In the genomic region with DNA sequence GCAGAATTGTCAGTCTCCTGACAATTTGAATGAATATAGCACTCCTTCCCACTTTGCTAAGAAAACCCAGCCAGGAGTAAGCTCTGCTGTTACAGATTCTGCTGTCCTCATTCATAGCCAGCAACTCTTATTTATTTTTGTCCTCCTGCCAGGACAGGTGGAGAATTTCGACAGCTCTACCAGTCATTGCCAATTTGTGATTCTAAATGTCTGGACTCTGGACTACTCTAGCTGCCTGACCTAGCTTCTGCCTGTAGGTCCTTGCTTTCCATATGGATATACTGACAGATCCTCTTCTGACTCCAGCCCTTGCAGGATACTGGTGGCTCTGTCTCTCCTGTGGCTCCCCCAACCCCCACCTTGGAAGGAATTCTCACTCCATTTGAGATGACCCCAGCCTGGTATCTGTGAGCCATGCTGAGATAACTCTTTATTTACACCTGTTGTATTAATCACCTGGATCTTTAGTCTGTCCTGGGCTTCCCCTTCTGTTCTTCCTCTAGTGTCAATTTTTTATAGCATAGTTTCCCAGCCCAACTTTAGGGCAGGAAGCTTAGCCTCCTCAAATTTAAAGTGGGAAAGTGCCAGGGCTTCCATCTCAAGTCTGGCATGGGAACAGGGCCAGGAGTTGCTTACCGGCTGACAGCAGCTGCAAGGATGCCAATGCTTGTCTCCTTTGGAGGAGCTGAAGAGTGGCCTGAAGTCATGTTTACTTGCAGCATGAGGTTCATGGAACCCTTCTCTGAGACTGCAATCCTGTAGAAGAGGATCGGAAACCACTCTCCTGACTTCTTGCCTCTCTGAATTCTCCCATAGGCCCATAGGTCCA, we compare ENCODE assay signal across 18 cellular contexts. TPM values are rescaled to one million over a fixed set of nuclear protein-coding genes. Genes with fewer than 3 reads are reported as not detected.
A peak's percentile ranks its signal among the peaks of the same experiment; 100 is the strongest.
DNase-seq lines count a peak whose midpoint lies in the region; ATAC-seq and TF ChIP-seq lines count a peak whose summit lies in the region.
"Had no signal": no experiment of that assay in that cellular context is flagged by ENCODE, and none has a peak within 500 bp of the region (broad histone marks: within the 10 kb centered on the region; RNA-seq: fewer than 3 reads in every experiment).

No MANE protein-coding gene starts in this region.

- H3K9me3 ChIP-seq in cardiac muscle cell (ENCODE audit: low read depth) (no peaks in the 10 kb centered on the region), right cardiac atrium (ENCODE audit: control insufficient read depth, low read length) (no peaks in the 10 kb centered on the region), body of pancreas (no peaks in the 10 kb centered on the region), osteoblast (ENCODE audit: low read depth, low read length) (no peaks in the 10 kb centered on the region), H9 (ENCODE audit: control insufficient read depth, low read depth, low read length) (no peaks in the 10 kb centered on the region)
- H3K9me3 ChIP-seq: SJCRH30 had no signal

- no peak overlapping the region for H4K8ac ChIP-seq in H9 (replicated peaks; ENCODE audit: insufficient read length, low read depth, low read length)

- H3K36me3 Mint-ChIP-seq in H9 (ENCODE audit: insufficient read depth in 1 of 3, low read depth in 3 of 3) = no peaks in the 10 kb centered on the region
- H3K36me3 Mint-ChIP-seq: CD14-positive monocyte had no signal

- H3K4me3 ChIP-seq in cardiac muscle cell (no peak overlapping the region), right cardiac atrium (ENCODE audit: low read length) (no peak overlapping the region), body of pancreas (no peak overlapping the region), osteoblast (ENCODE audit: insufficient read depth, low read length) (no peak overlapping the region)
- H3K4me3 ChIP-seq: SJCRH30 had no signal

- no peak overlapping the region for H3K23ac ChIP-seq in H9 (ENCODE audit: insufficient read length, low read depth, low read length)

- no peaks in the 10 kb centered on the region for H3K27me3 ChIP-seq in cardiac muscle cell
- H3K27me3 ChIP-seq in right cardiac atrium (ENCODE audit: control insufficient read depth, insufficient read depth) = no peaks in the 10 kb centered on the region
- no peaks in the 10 kb centered on the region for H3K27me3 ChIP-seq in body of pancreas
- H3K27me3 ChIP-seq in osteoblast (ENCODE audit: insufficient read depth, low read length) = no peaks in the 10 kb centered on the region
- no peaks in the 10 kb centered on the region for H3K27me3 ChIP-seq in H9 (ENCODE audit: insufficient read depth, low read length)
- H3K27me3 ChIP-seq: SJCRH30 had no signal

- peaks cover 22% of the 10 kb centered on the region for H3K4me1 ChIP-seq in cardiac muscle cell (ENCODE audit: low read depth)
- peaks cover 5% of the 10 kb centered on the region for H3K4me1 ChIP-seq in right cardiac atrium (ENCODE audit: control insufficient read depth, insufficient read depth, low read length)
- peaks cover 51% of the 10 kb centered on the region for H3K4me1 ChIP-seq in body of pancreas
- no peaks in the 10 kb centered on the region for H3K4me1 ChIP-seq in osteoblast (ENCODE audit: insufficient read depth, low read length)
- H3K4me1 ChIP-seq in H9 (ENCODE audit: insufficient read depth, low read length) = no peaks in the 10 kb centered on the region; the same call in 1 of the 2 replicates
- H3K4me1 ChIP-seq: SJCRH30 had no signal

- no peak overlapping the region for H2BK5ac ChIP-seq in H9 (ENCODE audit: insufficient read length, low read length)

- H3K14ac ChIP-seq in H9 (ENCODE audit: insufficient read depth, low read length) = no peak overlapping the region

- ATAC-seq in right cardiac atrium (no peak), body of pancreas (peak; percentile 89), HG03025 (IDR thresholded peaks at IDR 0.05; ENCODE audit: low FRiP score, unreplicated experiment) (no peak)

- WGBS in right cardiac atrium = 63% methylated on average over 3 of the region's 3 CpGs
- 45 to 46% methylated on average over 3 of the region's 3 CpGs for WGBS in body of pancreas, 2 donors
- no CpG with 5 or more reads among the region's 3 CpGs for WGBS in H9 (ENCODE audit: extremely low coverage, insufficient read length, low lambda C conversion rate)

- DNase-seq in cardiac muscle cell (ENCODE audit: low read depth in 1 of 2, low spot score in 1 of 2) (no peak), right cardiac atrium (no peak), body of pancreas (peak; percentile 40 to 69 (median 62)), osteoblast (ENCODE audit: insufficient read length, low spot score, missing footprints) (peak; percentile 58), H9 (no peak), HuH-7.5 (ENCODE audit: low spot score) (no peak), iPS-NIHi11 (ENCODE audit: low spot score) (no peak)
- DNase-seq: DND-41, GF-D8, MV-4-11, NCI-H1417 treated with DMSO at 0.1 percent for 48 hours, NCI-H2029 treated with DMSO at 0.1 percent for 48 hours, NCI-H524 treated with DMSO at 0.1 percent for 48 hours, SJCRH30 had no signal

- H3K9me3 Mint-ChIP-seq in H9 = no peaks in the 10 kb centered on the region
- H3K9me3 Mint-ChIP-seq: CD14-positive monocyte had no signal

- no peak overlapping the region for H2BK15ac ChIP-seq in H9 (ENCODE audit: low read depth, low read length)

- no peak overlapping the region for H2AK5ac ChIP-seq in H9 (ENCODE audit: insufficient read length, low read length)

- H3K23me2 ChIP-seq in H9 (ENCODE audit: insufficient read length, low read depth, low read length, poor library complexity, severe bottlenecking) = no peaks in the 10 kb centered on the region

- intact Hi-C loops in right cardiac atrium (cut with DNase I) = no loop called here
- intact Hi-C loops in body of pancreas (cut with DNase I) = loop anchor here (5.0 kb wide), 1 partner anchor 36 kb away; no protein-coding TSS in a partner anchor

- no peak overlapping the region for H3T11ph ChIP-seq in H9 (ENCODE audit: low read length)

- no peaks in the 10 kb centered on the region for H3K27me3 Mint-ChIP-seq in H9 (ENCODE audit: low read depth)

- H3K9ac ChIP-seq in H9 (ENCODE audit: extremely low read depth, insufficient read length, low read length) = no peak overlapping the region

- H2BK20ac ChIP-seq in H9 (ENCODE audit: low read depth, low read length, poor library complexity, severe bottlenecking) = no peak overlapping the region

- H3K4ac ChIP-seq in H9 (ENCODE audit: low read depth, low read length) = no peak overlapping the region

- TF ChIP-seq CTCF in cardiac muscle cell (IDR thresholded peaks at IDR 0.05; ENCODE audit: low read depth, low read length) = no peak
- peak in 4 of 7 experiments; percentile 21 to 31 (median 22) for TF ChIP-seq CTCF in body of pancreas (IDR thresholded peaks at IDR 0.05)
- no peak for TF ChIP-seq CTCF in osteoblast (IDR thresholded peaks at IDR 0.05; ENCODE audit: extremely low read depth, low read depth, low read length)
- TF ChIP-seq CTCF in H9 (conservative IDR thresholded peaks at IDR 0.05) = no peak

- no peaks in the 10 kb centered on the region for H3K36me3 ChIP-seq in cardiac muscle cell
- no peaks in the 10 kb centered on the region for H3K36me3 ChIP-seq in body of pancreas (replicated peaks in 1 of 2; ENCODE audit: insufficient read depth in 1 of 2, low read depth in 2 of 2)
- H3K36me3 ChIP-seq in osteoblast (ENCODE audit: insufficient read depth, low read length) = no peaks in the 10 kb centered on the region
- H3K36me3 ChIP-seq: SJCRH30 had no signal

- H3K27ac ChIP-seq in cardiac muscle cell (peak overlapping the region; percentile 38), right cardiac atrium (ENCODE audit: low read length) (no peak overlapping the region), body of pancreas (peak overlapping the region in 3 of 4 donors; percentile 32 to 63 (median 50)), osteoblast (ENCODE audit: low read depth, low read length) (no peak overlapping the region), H9 (ENCODE audit: insufficient read length, low read depth, low read length) (no peak overlapping the region)
- H3K27ac ChIP-seq: RWPE1, SJCRH30 had no signal

- H3K27ac Mint-ChIP-seq in H9 = peak overlapping the region in 1 of 3 experiments; percentile 40; a peak in 1 of 7 replicates
- H3K27ac Mint-ChIP-seq: CD14-positive monocyte had no signal

- no peak for TF ChIP-seq POLR2A in body of pancreas (IDR thresholded peaks at IDR 0.05)

- H3K4me3 Mint-ChIP-seq in H9 = no peak overlapping the region
- H3K4me3 Mint-ChIP-seq: CD14-positive monocyte had no signal

- H4K5ac ChIP-seq in H9 (ENCODE audit: insufficient read length, low read depth, low read length) = no peak overlapping the region

- H3K79me2 ChIP-seq in osteoblast (ENCODE audit: insufficient read depth, low read length) (no peaks in the 10 kb centered on the region), H9 (ENCODE audit: insufficient read depth, low read length) (no peaks in the 10 kb centered on the region)

- no peak overlapping the region for H3K56ac ChIP-seq in H9 (ENCODE audit: insufficient read length, low read depth, low read length)

- H2BK12ac ChIP-seq in H9 (ENCODE audit: insufficient read length, low read depth, low read length) = no peak overlapping the region

- peaks cover 6 to 8% of the 10 kb centered on the region in 2 experiments for H3K4me1 Mint-ChIP-seq in H9
- H3K4me1 Mint-ChIP-seq: CD14-positive monocyte had no signal

- H4K91ac ChIP-seq in H9 (ENCODE audit: insufficient read length, low read depth, low read length) = no peak overlapping the region

- H3K18ac ChIP-seq in H9 (ENCODE audit: insufficient read length, low read depth, low read length) = no peak overlapping the region

- H4K20me1 ChIP-seq in osteoblast (ENCODE audit: insufficient read depth, low read length) (peaks cover 5% of the 10 kb centered on the region), H9 (ENCODE audit: control insufficient read depth, insufficient read depth, insufficient read length) (no peaks in the 10 kb centered on the region)

- no peak overlapping the region for H2AFZ ChIP-seq in osteoblast (ENCODE audit: low read length)
- no peak overlapping the region for H2AFZ ChIP-seq in H9 (ENCODE audit: low read length)

- no peaks in the 10 kb centered on the region for H3K79me1 ChIP-seq in H9 (ENCODE audit: insufficient read depth, low read depth, low read length, poor library complexity, severe bottlenecking)

- H3K4me2 ChIP-seq in osteoblast (ENCODE audit: insufficient read depth, low read length) (no peak overlapping the region), H9 (ENCODE audit: insufficient read depth, insufficient read length, low read length) (no peak overlapping the region)

- no peak overlapping the region for H2BK120ac ChIP-seq in H9 (ENCODE audit: low read depth, low read length, poor library complexity, severe bottlenecking)

RNA-seq across cellular contexts. Expression of gene PM20D1, which starts 6.7 kb away (rescaled TPM):
- total RNA-seq in cardiac muscle cell = not detected in 2 replicates
- 0.18 and 0.57 TPM in 2 replicates for polyA plus RNA-seq in cardiac muscle cell
- total RNA-seq in right cardiac atrium = 1 to 10 TPM in 3 of 4 donors, under 1 TPM in 1; 0.64 to 2.2 (median 1.6) TPM
- 1.0 TPM for polyA plus RNA-seq in right cardiac atrium
- 100 to 1,000 TPM in 1 of 2 donors, 10 to 100 TPM in 1; 13.0 to 103 TPM for total RNA-seq in body of pancreas
- total RNA-seq in osteoblast = 0.29 TPM in 1 of 2 replicates, not detected in the other
- total RNA-seq in H9 (2021) = not detected in 2 replicates
- total RNA-seq: H4 had no signal
- polyA plus RNA-seq: CD14-positive monocyte had no signal

RNA-seq across cellular contexts. Expression of gene SLC41A1, which starts 30.2 kb away (rescaled TPM):
- total RNA-seq in cardiac muscle cell (29.4 and 52.1 TPM in 2 replicates), right cardiac atrium (100 to 1,000 TPM; 235 to 420 (median 330) TPM), body of pancreas (10 to 100 TPM; 36.9 to 41.8 TPM), osteoblast (28.0 and 29.3 TPM in 2 replicates), H9 (2021) (18.2 and 19.7 TPM in 2 replicates)
- polyA plus RNA-seq in cardiac muscle cell (43.5 and 44.5 TPM in 2 replicates), right cardiac atrium (187 TPM)

Comparison
In these comparisons a context has a peak if more than half of its experiments do, and no peak if none do; other contexts are left out.
1. H3K27ac ChIP-seq: peak in cardiac muscle cell (single experiment) and body of pancreas (3 of 4); none in right cardiac atrium (single experiment), osteoblast (single experiment) and H9 (single experiment).
2. DNase-seq: peak in body of pancreas (4 of 4) and osteoblast (single experiment); none in cardiac muscle cell (0 of 2), right cardiac atrium (0 of 3), H9 (single experiment), HuH-7.5 (single experiment) and iPS-NIHi11 (single experiment).
3. CTCF ChIP-seq: peak in body of pancreas (4 of 7); none in cardiac muscle cell (single experiment), osteoblast (single experiment) and H9 (single experiment).
4. RNA of gene PM20D1, which starts 6.7 kb away (total RNA-seq): 13.0 to 103 TPM in body of pancreas; 0.64 to 2.2 TPM in right cardiac atrium, not detected in cardiac muscle cell, 0.29 TPM in osteoblast and not detected in H9; every median in the first group is over 4 times any median in the second.